Comparison of ENCODE assay signal across 21 cellular contexts in genomic region chr9:94809778-94810177, GRCh38.
DNase-seq lines count a peak whose midpoint lies in the region; ATAC-seq, FAIRE-seq and TF ChIP-seq lines count a peak whose summit lies in the region.
"Had no signal": no experiment of that assay in that cellular context is flagged by ENCODE, and none has a peak within 500 bp of the region (broad histone marks: within the 10 kb centered on the region; RNA-seq: fewer than 3 reads in every experiment).

No MANE protein-coding gene starts in this region.

- no peak overlapping the region for H3K4me2 ChIP-seq in OCI-LY1 (ENCODE audit: low read length)
- no peak overlapping the region for H3K4me2 ChIP-seq in H1 (ENCODE audit: insufficient read depth in 1 of 2, low read depth in 2 of 2, low read length in 2 of 2)
- no peak overlapping the region for H3K4me2 ChIP-seq in mesenchymal stem cell (ENCODE audit: low read length, poor library complexity, severe bottlenecking)
- H3K4me2 ChIP-seq in smooth muscle cell = no peak overlapping the region
- H3K4me2 ChIP-seq in GM23338 = no peak overlapping the region

- no peak overlapping the region for H3K56ac ChIP-seq in H1 (replicated peaks; ENCODE audit: insufficient read length, low read depth, low read length)

- no peak for ATAC-seq in GM23338
- ATAC-seq in GM21390 (IDR thresholded peaks at IDR 0.05; ENCODE audit: unreplicated experiment) = no peak
- no peak for ATAC-seq in effector memory CD8-positive, alpha-beta T cell (replicated peaks)
- ATAC-seq: CD8-positive, alpha-beta T cell had no signal

- H3K9me2 ChIP-seq in OCI-LY1 (ENCODE audit: low read depth, low read length) (no peaks in the 10 kb centered on the region), GM23338 (ENCODE audit: insufficient read depth) (no peaks in the 10 kb centered on the region)

- H3K27ac ChIP-seq in OCI-LY1 (ENCODE audit: low read depth, low read length, poor library complexity, severe bottlenecking) (peak overlapping the region; percentile 99), H1 (ENCODE audit: low read depth, low read length) (no peak overlapping the region), mesenchymal stem cell (ENCODE audit: low read length, poor library complexity, severe bottlenecking) (peak overlapping the region; percentile 78), smooth muscle cell (ENCODE audit: low read depth) (peak overlapping the region; percentile 97), GM23338 (ENCODE audit: low read depth) (no peak overlapping the region)
- H3K27ac ChIP-seq: HL-60 had no signal

- H2AFZ ChIP-seq in OCI-LY1 (ENCODE audit: low read length) = no peak overlapping the region
- H2AFZ ChIP-seq in H1 (ENCODE audit: low read length) = no peak overlapping the region
- no peak overlapping the region for H2AFZ ChIP-seq in mesenchymal stem cell (ENCODE audit: low read depth, low read length)
- H2AFZ ChIP-seq in smooth muscle cell (ENCODE audit: low read depth) = no peak overlapping the region
- H2AFZ ChIP-seq in GM23338 = no peak overlapping the region

- H2BK20ac ChIP-seq in H1 (ENCODE audit: low read length) = no peak overlapping the region

- TF ChIP-seq POLR2A in H1 (IDR thresholded peaks at IDR 0.05; ENCODE audit: control extremely low read depth in 1 of 2, low read depth in 2 of 2, low read length in 2 of 2) = no peak

- CTCF ChIA-PET in H1 (lab: Charles Lee; ENCODE audit: partially characterized antibody) = interaction anchor here (1.7 kb wide), 1 partner anchor 317 kb away, joined by 4 read pairs; no protein-coding TSS in a partner anchor

- peak overlapping the region; percentile 4; the same call in 1 of the 2 replicates for H2BK5ac ChIP-seq in H1 (ENCODE audit: low read depth, low read length)
- H2BK5ac ChIP-seq in mesenchymal stem cell (ENCODE audit: low read depth, low read length, poor library complexity, severe bottlenecking) = peak overlapping the region; percentile 5

- H3K36me3 ChIP-seq in OCI-LY1 (ENCODE audit: insufficient read depth, low read length) (peaks cover 8% of the 10 kb centered on the region), H1 (ENCODE audit: control insufficient read depth in 2 of 4, insufficient read depth in 4 of 4, low read length in 3 of 4) (no peaks in the 10 kb centered on the region), mesenchymal stem cell (ENCODE audit: control insufficient read depth in 1 of 2, insufficient read depth in 2 of 2, low read depth in 1 of 2, low read length in 2 of 2) (peaks cover 9 to 11% of the 10 kb centered on the region in 2 experiments), smooth muscle cell (ENCODE audit: low read depth) (no peaks in the 10 kb centered on the region), GM23338 (ENCODE audit: insufficient read depth) (no peaks in the 10 kb centered on the region)

- H3K4me1 Mint-ChIP-seq in GM23338 = peaks cover 17% of the 10 kb centered on the region; the same call in 2 of the 3 replicates
- H3K4me1 Mint-ChIP-seq in effector memory CD8-positive, alpha-beta T cell (ENCODE audit: low read depth in 2 of 2) = peaks cover 4 to 8% of the 10 kb centered on the region in 2 donors

- no peak overlapping the region for H3K4me3 Mint-ChIP-seq in GM23338
- no peak overlapping the region for H3K4me3 Mint-ChIP-seq in effector memory CD8-positive, alpha-beta T cell
- H3K4me3 Mint-ChIP-seq: CD14-positive monocyte; CD8-positive, alpha-beta T cell; IgD-negative memory B cell had no signal

- H2BK12ac ChIP-seq in H1 (ENCODE audit: low read depth, low read length) = no peak overlapping the region
- H2BK12ac ChIP-seq in mesenchymal stem cell (ENCODE audit: low read length in 2 of 2) = peak overlapping the region; percentile 51 to 69

- no peaks in the 10 kb centered on the region for H3K27me3 Mint-ChIP-seq in GM23338 (ENCODE audit: insufficient read depth, low read depth, poor library complexity)
- H3K27me3 Mint-ChIP-seq in effector memory CD8-positive, alpha-beta T cell = no peaks in the 10 kb centered on the region
- H3K27me3 Mint-ChIP-seq: IgD-negative memory B cell had no signal

- H3K9me3 Mint-ChIP-seq in GM23338 = no peaks in the 10 kb centered on the region; the same call in 2 of the 3 replicates
- H3K9me3 Mint-ChIP-seq in effector memory CD8-positive, alpha-beta T cell = no peaks in the 10 kb centered on the region
- H3K9me3 Mint-ChIP-seq: CD8-positive, alpha-beta T cell; IgD-negative memory B cell had no signal

- H3K27me3 ChIP-seq in OCI-LY1 (ENCODE audit: insufficient read depth, low read length) (no peaks in the 10 kb centered on the region), H1 (replicated peaks in 1 of 4; ENCODE audit: control insufficient read depth in 3 of 4, extremely low read depth in 1 of 4, insufficient read depth in 3 of 4, low read length in 3 of 4) (no peaks in the 10 kb centered on the region), mesenchymal stem cell (ENCODE audit: control insufficient read depth in 1 of 2, insufficient read depth in 1 of 2, low read length in 2 of 2) (no peaks in the 10 kb centered on the region), smooth muscle cell (ENCODE audit: low read depth) (no peaks in the 10 kb centered on the region), GM23338 (ENCODE audit: insufficient read depth) (no peaks in the 10 kb centered on the region)

- H4K5ac ChIP-seq in H1 (ENCODE audit: insufficient read length, low read depth, low read length) = no peak overlapping the region

- H3K18ac ChIP-seq in H1 (ENCODE audit: extremely low read depth, low read length) (no peak overlapping the region), mesenchymal stem cell (ENCODE audit: low read depth in 1 of 2, low read length in 2 of 2) (peak overlapping the region; percentile 23 to 62)

- WGBS in H1 (ENCODE audit: extremely low coverage in 1 of 2, insufficient coverage in 1 of 2, insufficient read length in 1 of 2, insufficient replicate concordance in 2 of 2, low coverage in 1 of 2, low lambda C conversion rate in 2 of 2, missing lambda C conversion rate in 1 of 2), 2 experiments = 96% methylated on average over 6 of the region's 6 CpGs; no CpG with 5 or more reads in 1 of the 2 experiments
- 95% methylated on average over 6 of the region's 6 CpGs for WGBS in mesenchymal stem cell
- WGBS in smooth muscle cell (ENCODE audit: low lambda C conversion rate) = 85% methylated on average over 6 of the region's 6 CpGs

- H2BK120ac ChIP-seq in H1 (replicated peaks; ENCODE audit: low read depth, low read length) (no peak overlapping the region), mesenchymal stem cell (ENCODE audit: low read depth, low read length) (no peak overlapping the region)

- H2BK15ac ChIP-seq in H1 (ENCODE audit: low read length) (no peak overlapping the region), mesenchymal stem cell (ENCODE audit: low read depth, poor library complexity, severe bottlenecking) (no peak overlapping the region)

- H3K79me1 ChIP-seq in H1 (ENCODE audit: low read depth, low read length) (peaks cover 3% of the 10 kb centered on the region; the same call in 1 of the 2 replicates), mesenchymal stem cell (replicated peaks; ENCODE audit: low read length, poor library complexity, severe bottlenecking) (peaks cover 19% of the 10 kb centered on the region)

- H4K91ac ChIP-seq in H1 (replicated peaks; ENCODE audit: insufficient read length, low read length) = no peak overlapping the region
- no peak overlapping the region for H4K91ac ChIP-seq in mesenchymal stem cell (ENCODE audit: low read length)

- no peak for TF ChIP-seq RAD21 in H1 (IDR thresholded peaks at IDR 0.05 in 1 of 2, conservative IDR thresholded peaks at IDR 0.05 in 1 of 2; ENCODE audit: low read depth in 2 of 2, low read length in 2 of 2)

- H3K4me3 ChIP-seq in OCI-LY1 (ENCODE audit: low read depth, low read length, poor library complexity, severe bottlenecking) = no peak overlapping the region
- H3K4me3 ChIP-seq in H1 (ENCODE audit: extremely low read depth in 1 of 4, insufficient read depth in 2 of 4, low read depth in 3 of 4, low read length in 4 of 4) = no peak overlapping the region
- no peak overlapping the region for H3K4me3 ChIP-seq in mesenchymal stem cell (ENCODE audit: insufficient read depth in 1 of 2, low read depth in 1 of 2, low read length in 2 of 2)
- no peak overlapping the region for H3K4me3 ChIP-seq in smooth muscle cell
- no peak overlapping the region for H3K4me3 ChIP-seq in GM23338

- no peaks in the 10 kb centered on the region for H3K36me3 Mint-ChIP-seq in GM23338 (ENCODE audit: low read depth)
- peaks cover 11% of the 10 kb centered on the region for H3K36me3 Mint-ChIP-seq in effector memory CD8-positive, alpha-beta T cell (ENCODE audit: insufficient read depth)

- TF ChIP-seq CTCF in OCI-LY1 (IDR thresholded peaks at IDR 0.05; ENCODE audit: low read length) (no peak), H1 (IDR thresholded peaks at IDR 0.05; ENCODE audit: control extremely low read depth in 1 of 3, insufficient read depth in 1 of 3, low read depth in 1 of 3, low read length in 3 of 3) (no peak), smooth muscle cell (IDR thresholded peaks at IDR 0.05; ENCODE audit: borderline replicate concordance, insufficient read depth, poor library complexity, severe bottlenecking) (no peak), GM23338 (conservative IDR thresholded peaks at IDR 0.05; ENCODE audit: low read depth in 2 of 2) (no peak)

- H3K9me3 ChIP-seq in OCI-LY1 (ENCODE audit: low read length) (0 out of 2 replicates have a peak, but pooled peaks cover 2% of the 10 kb centered on the region), H1 (ENCODE audit: insufficient read depth in 2 of 2, low read depth in 1 of 2, low read length in 1 of 2) (no peaks in the 10 kb centered on the region), mesenchymal stem cell (ENCODE audit: control insufficient read depth, low read length) (no peaks in the 10 kb centered on the region), smooth muscle cell (replicated peaks; ENCODE audit: low read depth) (no peaks in the 10 kb centered on the region)

- H3K79me2 ChIP-seq in OCI-LY1 (ENCODE audit: insufficient read depth, low read length) (no peaks in the 10 kb centered on the region), H1 (ENCODE audit: control insufficient read depth in 1 of 2, insufficient read depth in 2 of 2, low read length in 2 of 2) (peaks cover 0 to 2% of the 10 kb centered on the region in 2 experiments; a peak in 1 of 4 replicates), smooth muscle cell (ENCODE audit: low read depth) (peaks cover 12% of the 10 kb centered on the region), GM23338 (replicated peaks; ENCODE audit: insufficient read depth) (no peaks in the 10 kb centered on the region)

- H3K23me2 ChIP-seq in H1 (ENCODE audit: low read depth, low read length) = no peaks in the 10 kb centered on the region

- POLR2A ChIA-PET in H1 (lab: Charles Lee; ENCODE audit: partially characterized antibody) = interaction anchor here (1.4 kb wide), 1 partner anchor 8 kb away, joined by 5 read pairs; no protein-coding TSS in a partner anchor

- no peak overlapping the region for H3K23ac ChIP-seq in H1 (ENCODE audit: insufficient read length)
- no peak overlapping the region for H3K23ac ChIP-seq in mesenchymal stem cell (ENCODE audit: low read length in 2 of 2)

- no peak overlapping the region for H3K4ac ChIP-seq in H1 (replicated peaks; ENCODE audit: insufficient read length, low read depth, low read length)
- H3K4ac ChIP-seq in mesenchymal stem cell (ENCODE audit: low read depth in 1 of 2, low read length in 2 of 2) = peak overlapping the region in 1 of 2 experiments; percentile 6

- no peak overlapping the region for H3K14ac ChIP-seq in H1 (ENCODE audit: insufficient read length)
- peak overlapping the region in 1 of 2 experiments; percentile 19 for H3K14ac ChIP-seq in mesenchymal stem cell (ENCODE audit: low read length in 2 of 2)

- H2AK5ac ChIP-seq in H1 (ENCODE audit: low read depth, low read length) (no peak overlapping the region), mesenchymal stem cell (ENCODE audit: low read length, severe bottlenecking) (peak overlapping the region; percentile 90)

- H3F3A ChIP-seq in OCI-LY1 (ENCODE audit: insufficient read depth, low read length) = no peaks in the 10 kb centered on the region
- H3F3A ChIP-seq in smooth muscle cell (ENCODE audit: low read depth) = peaks cover 10% of the 10 kb centered on the region
- no peaks in the 10 kb centered on the region for H3F3A ChIP-seq in GM23338 (replicated peaks; ENCODE audit: low read depth)

- no peak for TF ChIP-seq EP300 in H1 (IDR thresholded peaks at IDR 0.05; ENCODE audit: borderline replicate concordance in 1 of 2, low read depth in 2 of 2, low read length in 2 of 2)

- DNase-seq in H1 (ENCODE audit: low read depth in 1 of 2, low spot score in 2 of 2) = no peak
- DNase-seq in mesenchymal stem cell = no peak
- DNase-seq in smooth muscle cell (lab: John Stamatoyannopoulos, UW; ENCODE audit: unreplicated experiment) = no peak
- no peak for DNase-seq in GM23338 (ENCODE audit: low spot score)
- DNase-seq in activated CD4-positive, alpha-beta T cell treated with anti-CD3 and anti-CD28 coated beads, Interleukin-2, amount 50 U/mL, for 4 hours = no peak
- no peak for DNase-seq in effector memory CD8-positive, alpha-beta T cell
- DNase-seq: CD8-positive, alpha-beta T cell; COR-L47; DMS153; DMS79 treated with DMSO at 0.1 percent for 48 hours; EL had no signal

- no peak for FAIRE-seq in H1 (lab: Jason Lieb, UNC)
- FAIRE-seq: A204.1, D721Med, G401.6, GM12891, H54 had no signal

- no peak overlapping the region for H4K8ac ChIP-seq in H1 (ENCODE audit: extremely low read depth, insufficient read depth, low read length)
- H4K8ac ChIP-seq in mesenchymal stem cell (ENCODE audit: low read length) = no peak overlapping the region

- peaks cover 79% of the 10 kb centered on the region for H3K4me1 ChIP-seq in OCI-LY1 (ENCODE audit: insufficient read depth, low read length, severe bottlenecking)
- H3K4me1 ChIP-seq in H1 (replicated peaks in 1 of 4; ENCODE audit: control insufficient read depth in 3 of 4, insufficient read depth in 4 of 4, low read length in 3 of 4) = no peaks in the 10 kb centered on the region
- peaks cover 26% of the 10 kb centered on the region for H3K4me1 ChIP-seq in mesenchymal stem cell (ENCODE audit: control insufficient read depth, insufficient read depth, low read depth, low read length)
- H3K4me1 ChIP-seq in smooth muscle cell (ENCODE audit: low read depth) = peaks cover 18% of the 10 kb centered on the region
- no peaks in the 10 kb centered on the region for H3K4me1 ChIP-seq in GM23338 (ENCODE audit: insufficient read depth)

- H3K27ac Mint-ChIP-seq in GM23338 = no peak overlapping the region
- no peak overlapping the region for H3K27ac Mint-ChIP-seq in effector memory CD8-positive, alpha-beta T cell
- H3K27ac Mint-ChIP-seq: CD14-positive monocyte; CD8-positive, alpha-beta T cell had no signal

- H4K20me1 ChIP-seq in OCI-LY1 (ENCODE audit: insufficient read depth, low read length) (no peaks in the 10 kb centered on the region), H1 (replicated peaks in 1 of 2; ENCODE audit: control insufficient read depth in 1 of 2, insufficient read depth in 2 of 2, low read length in 2 of 2) (no peaks in the 10 kb centered on the region), smooth muscle cell (ENCODE audit: low read depth) (no peaks in the 10 kb centered on the region), GM23338 (replicated peaks; ENCODE audit: insufficient read depth) (0 out of 2 replicates have a peak, but pooled peaks cover 3% of the 10 kb centered on the region)

- peak overlapping the region; percentile 31; the same call in 1 of the 2 replicates for H3K9ac ChIP-seq in OCI-LY1 (ENCODE audit: low read length)
- H3K9ac ChIP-seq in H1 (replicated peaks in 1 of 4; ENCODE audit: extremely low read depth in 1 of 4, low read depth in 3 of 4, low read length in 3 of 4) = no peak overlapping the region
- no peak overlapping the region for H3K9ac ChIP-seq in mesenchymal stem cell (ENCODE audit: low read length)
- H3K9ac ChIP-seq in smooth muscle cell (ENCODE audit: low read depth) = no peak overlapping the region

Comparison
In these comparisons a context has a peak if more than half of its experiments do, and no peak if none do; other contexts are left out.
1. H3K27ac ChIP-seq: peak in OCI-LY1 (single experiment), mesenchymal stem cell (single experiment) and smooth muscle cell (single experiment); none in H1 (single experiment) and GM23338 (single experiment).